In the genomic region with DNA sequence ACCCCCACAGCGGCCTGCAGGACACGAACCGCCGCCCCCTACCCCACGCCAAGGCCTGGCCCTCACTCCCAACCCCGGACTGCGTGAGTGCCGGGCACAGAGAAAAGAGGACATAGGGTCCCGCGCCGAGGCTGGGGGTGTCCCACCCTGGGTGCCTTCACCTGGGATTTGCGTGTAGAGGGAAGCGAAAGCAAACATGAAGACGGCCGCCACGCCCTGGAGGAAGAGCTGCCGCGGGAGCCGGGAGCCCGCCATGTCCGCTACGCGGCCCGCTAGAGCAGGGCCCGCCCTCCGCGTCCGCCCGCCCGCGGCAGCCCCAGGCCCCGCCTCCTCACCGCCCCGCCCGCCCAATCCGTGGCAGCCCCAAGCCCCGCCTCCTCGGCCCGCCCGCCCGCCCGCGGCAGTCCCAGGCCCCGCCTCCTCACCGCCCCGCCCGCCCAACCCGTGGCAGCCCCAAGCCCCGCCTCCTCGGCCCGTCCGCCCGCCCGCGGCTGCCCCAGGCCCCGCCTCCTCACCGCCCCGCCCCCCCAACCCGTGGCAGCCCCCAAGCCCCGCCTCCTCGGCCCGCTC, we compare ENCODE assay signal across 8 cellular contexts. TPM values are rescaled to one million over a fixed set of nuclear protein-coding genes. Genes with fewer than 3 reads are reported as not detected.
A peak's percentile ranks its signal among the peaks of the same experiment; 100 is the strongest.
DNase-seq lines count a peak whose midpoint lies in the region; ATAC-seq, FAIRE-seq and TF ChIP-seq lines count a peak whose summit lies in the region.

A gene with protein sequence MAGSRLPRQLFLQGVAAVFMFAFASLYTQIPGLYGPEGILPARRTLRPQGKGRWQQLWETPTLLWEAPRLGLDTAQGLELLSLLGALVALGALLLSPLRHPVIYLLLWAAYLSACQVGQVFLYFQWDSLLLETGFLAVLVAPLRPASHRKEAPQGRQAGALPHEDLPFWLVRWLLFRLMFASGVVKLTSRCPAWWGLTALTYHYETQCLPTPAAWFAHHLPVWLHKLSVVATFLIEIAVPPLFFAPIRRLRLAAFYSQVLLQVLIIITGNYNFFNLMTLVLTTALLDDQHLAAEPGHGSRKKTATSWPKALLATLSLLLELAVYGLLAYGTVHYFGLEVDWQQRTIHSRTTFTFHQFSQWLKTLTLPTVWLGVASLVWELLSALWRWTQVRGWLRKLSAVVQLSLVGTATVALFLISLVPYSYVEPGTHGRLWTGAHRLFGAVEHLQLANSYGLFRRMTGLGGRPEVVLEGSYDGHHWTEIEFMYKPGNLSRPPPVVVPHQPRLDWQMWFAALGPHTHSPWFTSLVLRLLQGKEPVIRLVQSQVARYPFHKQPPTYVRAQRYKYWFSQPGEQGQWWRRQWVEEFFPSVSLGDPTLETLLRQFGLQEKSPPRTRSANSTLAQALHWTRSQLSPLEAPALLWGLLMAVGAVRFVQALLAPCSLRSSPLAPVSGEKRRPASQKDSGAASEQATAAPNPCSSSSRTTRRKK (minus strand): TSS at position 282 of the 570 bp plus-strand sequence. CDS start 27 bp downstream, at position 255.

- TF ChIP-seq POLR2A in endothelial cell of umbilical vein (IDR thresholded peaks at IDR 0.05; ENCODE audit: low read depth, low read length) = peak; percentile 47

- H3K4me1 ChIP-seq in endothelial cell of umbilical vein (ENCODE audit: control insufficient read depth, extremely low read depth, insufficient read depth, low read length) (peaks cover 14% of the 10 kb centered on the region), muscle layer of duodenum (ENCODE audit: control insufficient read depth in 1 of 2, insufficient read depth in 2 of 2, low read length in 2 of 2) (peaks cover 0 to 26% of the 10 kb centered on the region in 2 donors)

- DNase-seq in NCI-H69 (lab: John Stamatoyannopoulos, UW) (peak; percentile 97), endothelial cell of umbilical vein (ENCODE audit: low read depth, low spot score) (peak; percentile 76), OCI-M1 (lab: John Stamatoyannopoulos, UW) (no peak)
- DNase-seq in activated CD8-positive, alpha-beta memory T cell treated with anti-CD3 and anti-CD28 coated beads, Interleukin-2, amount 50 U/mL, for 24 hours (ENCODE audit: extremely low read depth) = peak; percentile 68
- peak; percentile 88 to 92 for DNase-seq in stimulated activated CD8-positive, alpha-beta memory T cell treated with anti-CD3 and anti-CD28 coated beads, Interleukin-7, amount 100 ng/mL, for 1 hour (ENCODE audit: low read depth in 2 of 2)

- peak; percentile 59 for ATAC-seq in GM18502 (IDR thresholded peaks at IDR 0.05; ENCODE audit: poor library complexity, unreplicated experiment)
- peak; percentile 45 for ATAC-seq in HG02840 (IDR thresholded peaks at IDR 0.05; ENCODE audit: low FRiP score, unreplicated experiment)

- H3K9ac ChIP-seq in endothelial cell of umbilical vein (replicated peaks; ENCODE audit: extremely low read depth, insufficient read depth, low read length) = peak within 1 kb of the TSS; percentile 71

- H3K79me2 ChIP-seq in endothelial cell of umbilical vein (ENCODE audit: control insufficient read depth, insufficient read depth, low read length) = peaks cover 34% of the 10 kb centered on the region

- H3K36me3 ChIP-seq in endothelial cell of umbilical vein (ENCODE audit: control insufficient read depth in 2 of 2, extremely low read depth in 1 of 2, insufficient read depth in 2 of 2, low read length in 2 of 2) (peaks cover 6 to 18% of the 10 kb centered on the region in 2 experiments), muscle layer of duodenum (ENCODE audit: control insufficient read depth in 1 of 2, insufficient read depth in 2 of 2, low read length in 2 of 2) (peaks cover 0 to 23% of the 10 kb centered on the region in 2 donors)

- POLR2A ChIA-PET in endothelial cell of umbilical vein (lab: Charles Lee) = interaction anchor here (0.6 to 1.1 kb wide), 3 partner anchors 15 to 129 kb away, joined by 3 to 12 read pairs (median 4); a partner anchor contains a TSS

- H3K4me3 ChIP-seq in endothelial cell of umbilical vein (replicated peaks in 1 of 3; ENCODE audit: insufficient read depth in 1 of 3, low read depth in 1 of 3, low read length in 3 of 3) (peak within 1 kb of the TSS; percentile 68 to 98 (median 79)), muscle layer of duodenum (ENCODE audit: low read depth in 1 of 2, low read length in 2 of 2) (peak within 1 kb of the TSS; percentile 90 to 99)

- intact Hi-C loops in endothelial cell of umbilical vein (cut with micrococcal nuclease) = no loop called here

- H3K4me2 ChIP-seq in endothelial cell of umbilical vein (ENCODE audit: insufficient read depth, low read length) = peak within 1 kb of the TSS; percentile 99

- TF ChIP-seq CTCF in endothelial cell of umbilical vein (IDR thresholded peaks at IDR 0.05; ENCODE audit: extremely low read depth in 1 of 2, insufficient read depth in 1 of 2, low read depth in 1 of 2, low read length in 2 of 2) = no peak

- H3K9me1 ChIP-seq in endothelial cell of umbilical vein (replicated peaks; ENCODE audit: control insufficient read depth, extremely low read depth, insufficient read depth, low read length) = no peaks in the 10 kb centered on the region

- dilution Hi-C loops in endothelial cell of umbilical vein (cut with MboI; ENCODE audit: extremely low pct_ligation_motif_present, low sequenced_read_pairs) = no loop called here

- H4K20me1 ChIP-seq in endothelial cell of umbilical vein (replicated peaks; ENCODE audit: control insufficient read depth, extremely low read depth, insufficient read depth, low read length) = no peaks in the 10 kb centered on the region

- H3K27me3 ChIP-seq in endothelial cell of umbilical vein (ENCODE audit: control insufficient read depth in 2 of 2, insufficient read depth in 2 of 2, low read length in 2 of 2) (no peaks in the 10 kb centered on the region), muscle layer of duodenum (ENCODE audit: low read depth, low read length) (no peaks in the 10 kb centered on the region)

- no peak for FAIRE-seq in endothelial cell of umbilical vein (lab: Jason Lieb, UNC)

- BruUV-seq in endothelial cell of umbilical vein (replicated peaks; lab: Mats Ljungman, UMichigan) = no TSS peak

- H2AFZ ChIP-seq in endothelial cell of umbilical vein (ENCODE audit: low read depth, low read length) = peak within 1 kb of the TSS; percentile 93

- H3K27ac ChIP-seq in endothelial cell of umbilical vein (ENCODE audit: insufficient read depth, low read depth, low read length) (peak within 1 kb of the TSS; percentile 72), muscle layer of duodenum (ENCODE audit: low read length) (peak within 1 kb of the TSS; percentile 63)

- H3K9me3 ChIP-seq in endothelial cell of umbilical vein (replicated peaks; ENCODE audit: control insufficient read depth, insufficient read depth, low read length) (no peaks in the 10 kb centered on the region), muscle layer of duodenum (ENCODE audit: control insufficient read depth in 1 of 2, low read length in 2 of 2) (no peaks in the 10 kb centered on the region)

- CTCF ChIA-PET in endothelial cell of umbilical vein (lab: Charles Lee) = interaction anchor here (0.5 to 3.0 kb wide), 10 partner anchors 10 to 113 kb away, joined by 3 to 34 read pairs (median 3); a partner anchor contains a TSS

TF ChIP-seq in endothelial cell of umbilical vein, 7 proteins besides CTCF, POLR2A, EP300 and RAD21:
- TF ChIP-seq EZH2 (IDR thresholded peaks at IDR 0.05; ENCODE audit: borderline replicate concordance, low read depth, low read length, severe bottlenecking) (no peak), MYC (IDR thresholded peaks at IDR 0.05; ENCODE audit: low read depth, low read length) (no peak), POLR2AphosphoS5 (IDR thresholded peaks at IDR 0.05; ENCODE audit: insufficient read depth, low read depth, low read length) (peak; percentile 62), GATA2 (IDR thresholded peaks at IDR 0.05; ENCODE audit: insufficient read depth, insufficient read length, low read depth, low read length) (no peak), JUN (IDR thresholded peaks at IDR 0.05; ENCODE audit: borderline replicate concordance, insufficient read depth, insufficient read length, low read depth) (no peak)
- TF ChIP-seq, protein P1, sequence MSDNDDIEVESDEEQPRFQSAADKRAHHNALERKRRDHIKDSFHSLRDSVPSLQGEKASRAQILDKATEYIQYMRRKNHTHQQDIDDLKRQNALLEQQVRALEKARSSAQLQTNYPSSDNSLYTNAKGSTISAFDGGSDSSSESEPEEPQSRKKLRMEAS (IDR thresholded peaks at IDR 0.05; ENCODE audit: insufficient read depth, insufficient read length) = no peak

RNA-seq across cellular contexts. Expression of the gene that starts here (rescaled TPM):
- 89.7 and 94.8 TPM in 2 replicates for total RNA-seq in endothelial cell of umbilical vein
- 112 and 190 TPM in 2 replicates for polyA plus RNA-seq in endothelial cell of umbilical vein
- polyA plus RNA-seq in endothelial cell of umbilical vein (2011; cell fraction: cytosol; rRNA removed) = 37.7 and 54.9 TPM in 2 replicates
- polyA plus RNA-seq in endothelial cell of umbilical vein (2011; cell fraction: nucleus; rRNA removed) = 326 and 351 TPM in 2 replicates
- polyA plus RNA-seq in endothelial cell of umbilical vein (2012) = 37.1 and 49.4 TPM in 2 replicates
- polyA minus RNA-seq in endothelial cell of umbilical vein = 52.8 and 61.6 TPM in 2 replicates
- polyA minus RNA-seq in endothelial cell of umbilical vein (2011; cell fraction: cytosol; rRNA and poly(A)+ RNA removed) = 36.3 TPM
- 34.3 and 62.2 TPM in 2 replicates for polyA minus RNA-seq in endothelial cell of umbilical vein (2011; cell fraction: nucleus; rRNA and poly(A)+ RNA removed)
